Comparison of ENCODE assay signal across 14 cellular contexts in genomic region chr2:166632616-166633015, GRCh38.
DNase-seq lines count a peak whose midpoint lies in the region; TF ChIP-seq lines count a peak whose summit lies in the region.
"Had no signal": no experiment of that assay in that cellular context is flagged by ENCODE, and none has a peak within 500 bp of the region (broad histone marks: within the 10 kb centered on the region; RNA-seq: fewer than 3 reads in every experiment).

No MANE protein-coding gene starts in this region.

- H3K9me3 Mint-ChIP-seq in MCF 10A (ENCODE audit: unreplicated experiment) = no peaks in the 10 kb centered on the region

- H3K27me3 ChIP-seq in breast epithelium (no peaks in the 10 kb centered on the region), SJCRH30 (no peaks in the 10 kb centered on the region)
- H3K27me3 ChIP-seq: BLaER1 treated with 17β-estradiol and CSF1 and Interleukin-3, amounts not matched to agents 10 nM and 100 nM had no signal

- POLR2A ChIA-PET in MCF 10A (lab: Yijun Ruan, JAX) = interaction anchor here (0.6 to 0.9 kb wide), 3 partner anchors 10 to 226 kb away, joined by 3 to 4 read pairs (median 4); no protein-coding TSS in a partner anchor

- intact Hi-C loops in MCF 10A (cut with micrococcal nuclease) (no loop called here), breast epithelium (cut with DNase I; ENCODE audit: low total_unique reads) (no loop called here)

- peaks cover 9% of the 10 kb centered on the region for H3K4me1 Mint-ChIP-seq in MCF 10A (ENCODE audit: insufficient read depth, unreplicated experiment)
- H3K4me1 Mint-ChIP-seq: activated T-helper 17 cell treated with anti-CD3 and anti-CD28 coated beads, Interleukin-2, amount 50 U/mL, for 72 hours had no signal

- no peak overlapping the region for H3K4me3 ChIP-seq in breast epithelium
- H3K4me3 ChIP-seq in SJCRH30 = no peak overlapping the region
- H3K4me3 ChIP-seq: BLaER1 treated with 17β-estradiol and CSF1 and Interleukin-3, amounts not matched to agents 10 nM and 100 nM had no signal

- H3K36me3 Mint-ChIP-seq in MCF 10A (ENCODE audit: insufficient read depth, unreplicated experiment) = no peaks in the 10 kb centered on the region

- no peaks in the 10 kb centered on the region for H3K27me3 Mint-ChIP-seq in MCF 10A (ENCODE audit: insufficient read depth, unreplicated experiment)
- H3K27me3 Mint-ChIP-seq: activated T-helper 17 cell treated with anti-CD3 and anti-CD28 coated beads, Interleukin-2, amount 50 U/mL, for 72 hours had no signal

- DNase-seq in MCF 10A (ENCODE audit: unreplicated experiment) (peak; percentile 90), breast epithelium (ENCODE audit: low spot score in 2 of 2) (no peak), SJCRH30 (peak; percentile 60 to 62), fibroblast of peridontal ligament (ENCODE audit: extremely low read depth) (peak; percentile 85), stromal cell of bone marrow (ENCODE audit: low read depth) (peak; percentile 75), ureter (ENCODE audit: low spot score) (no peak)
- DNase-seq in activated CD4-positive, alpha-beta T cell treated with anti-CD3 and anti-CD28 coated beads, Interleukin-2, amount 50 U/mL, for 1 hour = no peak
- DNase-seq in stimulated activated CD4-positive, alpha-beta T cell treated with anti-CD3 and anti-CD28 coated beads, Interleukin-4, amount 100 ng/mL, for 1 hour = no peak
- DNase-seq: cerebellar nuclear complex; small intestine; stimulated activated CD8-positive, alpha-beta memory T cell treated with anti-CD3 and anti-CD28 coated beads, Interleukin-4, amount 100 ng/mL, for 48 hours had no signal

- H3K27ac ChIP-seq in breast epithelium (no peak overlapping the region), SJCRH30 (no peak overlapping the region)
- H3K27ac ChIP-seq: BLaER1 treated with 17β-estradiol and CSF1 and Interleukin-3, amounts not matched to agents 10 nM and 100 nM; RWPE1 had no signal

- TF ChIP-seq POLR2A in breast epithelium (IDR thresholded peaks at IDR 0.05) = no peak

- H3K4me1 ChIP-seq in breast epithelium (no peaks in the 10 kb centered on the region), SJCRH30 (peaks cover 2% of the 10 kb centered on the region; the same call in 1 of the 2 replicates)

- CTCF ChIA-PET in MCF 10A (lab: Yijun Ruan, JAX) = no interaction called here

- H3K27ac Mint-ChIP-seq in MCF 10A (ENCODE audit: low read depth, unreplicated experiment) = no peak overlapping the region
- H3K27ac Mint-ChIP-seq: activated T-helper 17 cell treated with anti-CD3 and anti-CD28 coated beads, Interleukin-2, amount 50 U/mL, for 72 hours had no signal

- H3K9me3 ChIP-seq in breast epithelium (peaks cover 0 to 4% of the 10 kb centered on the region in 2 donors), SJCRH30 (replicated peaks) (no peaks in the 10 kb centered on the region)

- H3K36me3 ChIP-seq in breast epithelium (no peaks in the 10 kb centered on the region), SJCRH30 (no peaks in the 10 kb centered on the region)
- H3K36me3 ChIP-seq: BLaER1 treated with 17β-estradiol and CSF1 and Interleukin-3, amounts not matched to agents 10 nM and 100 nM had no signal

- BruUV-seq in MCF 10A (replicated peaks; lab: Mats Ljungman, UMichigan) = no TSS peak

- H3K4me3 Mint-ChIP-seq in MCF 10A (ENCODE audit: unreplicated experiment) = no peak overlapping the region
- H3K4me3 Mint-ChIP-seq: activated T-helper 17 cell treated with anti-CD3 and anti-CD28 coated beads, Interleukin-2, amount 50 U/mL, for 72 hours had no signal

- TF ChIP-seq CTCF in MCF 10A (IDR thresholded peaks at IDR 0.05; ENCODE audit: unreplicated experiment) (no peak), breast epithelium (IDR thresholded peaks at IDR 0.05) (no peak)

Comparison
In these comparisons a context has a peak if more than half of its experiments do, and no peak if none do; other contexts are left out.
1. DNase-seq: peak in MCF 10A (single experiment), SJCRH30 (2 of 2), fibroblast of peridontal ligament (single experiment) and stromal cell of bone marrow (single experiment); none in breast epithelium (0 of 2), ureter (single experiment), activated CD4-positive, alpha-beta T cell treated with anti-CD3 and anti-CD28 coated beads, Interleukin-2, amount 50 U/mL, for 1 hour (single experiment) and stimulated activated CD4-positive, alpha-beta T cell treated with anti-CD3 and anti-CD28 coated beads, Interleukin-4, amount 100 ng/mL, for 1 hour (single experiment).